ENCODE assay signal across 7 cellular contexts in the genomic region with DNA sequence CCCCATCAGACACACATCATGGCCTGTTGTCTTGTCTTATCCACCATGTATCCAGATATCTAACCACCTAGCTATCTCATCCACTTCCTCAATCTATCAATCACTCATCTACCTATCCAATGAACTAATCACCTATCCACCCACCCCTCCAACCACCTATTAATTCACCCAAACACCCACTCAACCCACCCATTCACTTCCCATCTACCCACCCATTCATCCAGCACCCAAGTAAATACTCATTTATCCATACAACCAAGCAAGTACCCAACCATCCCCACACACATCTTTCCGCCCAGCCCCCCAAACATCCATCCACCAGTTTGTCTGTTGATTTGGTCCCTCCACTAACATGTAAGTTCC. TPM values are rescaled to one million over a fixed set of nuclear protein-coding genes. Genes with fewer than 3 reads are reported as not detected.
DNase-seq lines count a peak whose midpoint lies in the region; ATAC-seq and TF ChIP-seq lines count a peak whose summit lies in the region.
"Had no signal": no experiment of that assay in that cellular context is flagged by ENCODE, and none has a peak within 500 bp of the region (broad histone marks: within the 10 kb centered on the region; RNA-seq: fewer than 3 reads in every experiment).

No MANE protein-coding gene starts in this region.

- 0 out of 2 replicates have a peak overlapping the region, but pooled peaks have one; percentile 30 for H3K27ac ChIP-seq in DND-41 (ENCODE audit: low read length)
- H3K27ac ChIP-seq: KMS-11 had no signal

- no peaks in the 10 kb centered on the region for H3K9me3 Mint-ChIP-seq in activated T-helper 17 cell treated with anti-CD3 and anti-CD28 coated beads, Interleukin-2, amount 50 U/mL, for 72 hours
- peaks cover 3% of the 10 kb centered on the region for H3K9me3 Mint-ChIP-seq in neural crest cell

- H3K9me3 ChIP-seq in DND-41 (ENCODE audit: insufficient read depth, low read length, severe bottlenecking): no peaks in the 10 kb centered on the region

- 0 out of 2 replicates have a peak overlapping the region, but pooled peaks have one; percentile 79 for H2AFZ ChIP-seq in DND-41 (ENCODE audit: low read depth, low read length)

- H3K27me3 ChIP-seq in DND-41 (ENCODE audit: insufficient read depth, low read length, poor library complexity): no peaks in the 10 kb centered on the region

- no peaks in the 10 kb centered on the region for H3K27me3 Mint-ChIP-seq in activated T-helper 17 cell treated with anti-CD3 and anti-CD28 coated beads, Interleukin-2, amount 50 U/mL, for 72 hours
- H3K27me3 Mint-ChIP-seq in neural crest cell (ENCODE audit: low read depth): peaks cover 43% of the 10 kb centered on the region

- peaks cover 33% of the 10 kb centered on the region for H3K36me3 ChIP-seq in DND-41 (ENCODE audit: insufficient read depth, low read length)

- H3K4me1 ChIP-seq in DND-41 (ENCODE audit: insufficient read depth, low read length): peaks cover 14% of the 10 kb centered on the region

- H3K9ac ChIP-seq in DND-41 (ENCODE audit: low read depth, low read length): no peak overlapping the region
- H3K9ac ChIP-seq: KMS-11 had no signal

- ATAC-seq in DND-41 (ENCODE audit: insufficient read depth, low read depth): no peak
- ATAC-seq in activated T-helper 17 cell treated with anti-CD3 and anti-CD28 coated beads, Interleukin-2, amount 50 U/mL, for 72 hours (replicated peaks): no peak

- peak overlapping the region; percentile 85 for H3K27ac Mint-ChIP-seq in activated T-helper 17 cell treated with anti-CD3 and anti-CD28 coated beads, Interleukin-2, amount 50 U/mL, for 72 hours
- H3K27ac Mint-ChIP-seq in neural crest cell (ENCODE audit: unreplicated experiment): peak overlapping the region; percentile 80

- H3K36me3 Mint-ChIP-seq in activated T-helper 17 cell treated with anti-CD3 and anti-CD28 coated beads, Interleukin-2, amount 50 U/mL, for 72 hours (ENCODE audit: low read depth): peaks cover 58% of the 10 kb centered on the region
- peaks cover 3% of the 10 kb centered on the region for H3K36me3 Mint-ChIP-seq in neural crest cell (ENCODE audit: low read depth)

- DNase-seq in DND-41 (no peak), neural crest cell (ENCODE audit: low read depth, low spot score) (no peak), CD1c-positive myeloid dendritic cell (ENCODE audit: extremely low spot score) (no peak), iPS-NIHi11 (ENCODE audit: low spot score) (no peak)
- DNase-seq in effector CD4-positive, alpha-beta T cell: no peak

- TF ChIP-seq CTCF in DND-41 (IDR thresholded peaks at IDR 0.05; ENCODE audit: borderline replicate concordance, extremely low read depth, low read length, poor library complexity, severe bottlenecking) (no peak), neural crest cell (conservative IDR thresholded peaks at IDR 0.05) (no peak)

- H4K20me1 ChIP-seq in DND-41 (ENCODE audit: insufficient read depth, low read length): peaks cover 4% of the 10 kb centered on the region; the same call in 1 of the 2 replicates

- H3K4me1 Mint-ChIP-seq in activated T-helper 17 cell treated with anti-CD3 and anti-CD28 coated beads, Interleukin-2, amount 50 U/mL, for 72 hours: peaks cover 24% of the 10 kb centered on the region
- peaks cover 24% of the 10 kb centered on the region for H3K4me1 Mint-ChIP-seq in neural crest cell

- no peaks in the 10 kb centered on the region for H3K79me2 ChIP-seq in DND-41 (ENCODE audit: insufficient read depth, low read length)

- peak overlapping the region; percentile 73 for H3K4me3 Mint-ChIP-seq in activated T-helper 17 cell treated with anti-CD3 and anti-CD28 coated beads, Interleukin-2, amount 50 U/mL, for 72 hours
- peak overlapping the region; percentile 92 for H3K4me3 Mint-ChIP-seq in neural crest cell

- H3K4me2 ChIP-seq in DND-41 (ENCODE audit: insufficient read depth, low read length): peak overlapping the region; percentile 75; the same call in 1 of the 2 replicates

- peak overlapping the region in 1 of 2 experiments; percentile 54; a peak in 1 of 4 replicates for H3K4me3 ChIP-seq in DND-41 (ENCODE audit: low read depth in 1 of 2, low read length in 2 of 2)

RNA-seq across cellular contexts. Expression of gene WIZ, which starts 0.8 kb away (rescaled TPM):
- 10 to 100 TPM; 27.7 to 30.0 TPM for total RNA-seq in activated T-helper 17 cell treated with anti-CD3 and anti-CD28 coated beads, Interleukin-2, amount 50 U/mL, for 72 hours
- total RNA-seq in neural crest cell: 77.1 and 80.2 TPM in 2 replicates

RNA-seq across cellular contexts. Expression of gene RASAL3, which starts 13.8 kb away (rescaled TPM):
- total RNA-seq in activated T-helper 17 cell treated with anti-CD3 and anti-CD28 coated beads, Interleukin-2, amount 50 U/mL, for 72 hours: 100 to 1,000 TPM; 126 to 134 TPM
- total RNA-seq in neural crest cell: not detected in 2 replicates

RNA-seq across cellular contexts. Expression of gene PGLYRP2, which starts 28.8 kb away (rescaled TPM):
- total RNA-seq in activated T-helper 17 cell treated with anti-CD3 and anti-CD28 coated beads, Interleukin-2, amount 50 U/mL, for 72 hours: under 1 TPM in 1 of 2 donors, not detected in 1; 0.11 TPM
- not detected in 2 replicates for total RNA-seq in neural crest cell

RNA-seq across cellular contexts. Expression of gene AKAP8L, which starts 31.7 kb away (rescaled TPM):
- total RNA-seq in activated T-helper 17 cell treated with anti-CD3 and anti-CD28 coated beads, Interleukin-2, amount 50 U/mL, for 72 hours: 10 to 100 TPM; 64.8 to 68.4 TPM
- total RNA-seq in neural crest cell: 154 and 163 TPM in 2 replicates

RNA-seq across cellular contexts. Expression of gene CYP4F22, which starts 57.8 kb away (rescaled TPM):
- under 1 TPM; 0.58 to 0.73 TPM for total RNA-seq in activated T-helper 17 cell treated with anti-CD3 and anti-CD28 coated beads, Interleukin-2, amount 50 U/mL, for 72 hours
- total RNA-seq in neural crest cell: not detected in 2 replicates

Comparison
In these comparisons a context has a peak if more than half of its experiments do, and no peak if none do; other contexts are left out.
1. RNA of gene RASAL3, which starts 13.8 kb away (total RNA-seq): 126 to 134 TPM in activated T-helper 17 cell treated with anti-CD3 and anti-CD28 coated beads, Interleukin-2, amount 50 U/mL, for 72 hours; not detected in neural crest cell; every median in the first group is over 100 times any median in the second.